ENCODE assay signal across 8 cellular contexts in the genomic region with DNA sequence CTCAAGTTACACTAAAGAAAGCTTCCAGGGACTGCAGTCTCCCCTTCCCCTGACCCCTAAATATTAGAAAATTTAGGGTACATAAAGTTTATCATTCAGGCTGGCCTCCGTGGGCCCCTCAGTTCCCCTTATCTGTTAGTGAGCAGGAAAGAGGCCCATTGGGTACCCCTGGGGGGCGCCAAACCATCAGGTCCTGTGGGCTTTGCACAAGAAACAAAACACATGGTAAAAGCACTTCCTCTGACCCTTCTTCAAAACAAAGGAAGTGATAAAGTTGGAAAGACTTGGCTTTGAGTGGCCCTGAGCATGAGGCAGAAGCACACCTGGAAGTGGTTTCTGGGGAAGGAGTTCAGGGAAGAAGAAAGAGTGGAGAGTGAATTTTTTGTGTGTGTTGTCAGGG.
DNase-seq lines count a peak whose midpoint lies in the region; ATAC-seq and TF ChIP-seq lines count a peak whose summit lies in the region.

No MANE protein-coding gene starts in this region.

- DNase-seq in NCI-H1694 treated with DMSO at 0.1 percent for 48 hours (lab: John Stamatoyannopoulos, UW) (peak; percentile 12), NCI-H1694 (lab: John Stamatoyannopoulos, UW) (no peak), LNCaP clone FGC (ENCODE audit: low read depth) (no peak), left lung (no peak), GOT3 (lab: John Stamatoyannopoulos, UW) (no peak), tibial artery (no peak), OCI-M2 (lab: John Stamatoyannopoulos, UW; ENCODE audit: unreplicated experiment) (no peak)
- DNase-seq in activated naive CD8-positive, alpha-beta T cell treated with anti-CD3 and anti-CD28 coated beads, Interleukin-2, amount 10 ng/mL, durations not matched to agents 7 days and 5 days, result peak; percentile 57

- ATAC-seq in activated naive CD8-positive, alpha-beta T cell treated with anti-CD3 and anti-CD28 coated beads, Interleukin-2, amount 10 ng/mL, durations not matched to agents 7 days and 5 days (ENCODE audit: low read depth), result no peak
- peak; percentile 62 for ATAC-seq in left lung

- H3K27me3 ChIP-seq in left lung, result no peaks in the 10 kb centered on the region
- H3K27me3 ChIP-seq in tibial artery, result no peaks in the 10 kb centered on the region

- no peaks in the 10 kb centered on the region for H3K9me3 ChIP-seq in left lung
- H3K9me3 ChIP-seq in tibial artery, result no peaks in the 10 kb centered on the region

- no peak overlapping the region for H3K27ac Mint-ChIP-seq in activated naive CD8-positive, alpha-beta T cell treated with anti-CD3 and anti-CD28 coated beads, Interleukin-2, amount 10 ng/mL, durations not matched to agents 7 days and 5 days

- no peak overlapping the region for H3K4me3 ChIP-seq in LNCaP clone FGC (ENCODE audit: low read depth, low read length)
- H3K4me3 ChIP-seq in left lung, result no peak overlapping the region
- H3K4me3 ChIP-seq in tibial artery, result no peak overlapping the region

- intact Hi-C loops in left lung (cut with DNase I) (no loop called here), tibial artery (cut with DNase I; ENCODE audit: low total_unique reads) (no loop called here)

- no peaks in the 10 kb centered on the region for H3K36me3 Mint-ChIP-seq in activated naive CD8-positive, alpha-beta T cell treated with anti-CD3 and anti-CD28 coated beads, Interleukin-2, amount 10 ng/mL, durations not matched to agents 7 days and 5 days

- H3K4me3 Mint-ChIP-seq in activated naive CD8-positive, alpha-beta T cell treated with anti-CD3 and anti-CD28 coated beads, Interleukin-2, amount 10 ng/mL, durations not matched to agents 7 days and 5 days, result no peak overlapping the region

- H3K36me3 ChIP-seq in left lung (no peaks in the 10 kb centered on the region), tibial artery (no peaks in the 10 kb centered on the region)

- TF ChIP-seq CTCF in LNCaP clone FGC (IDR thresholded peaks at IDR 0.05; ENCODE audit: control insufficient read depth, extremely low read depth, insufficient read depth) (peak; percentile 35), left lung (IDR thresholded peaks at IDR 0.05) (peak in 1 of 2 donors; percentile 17), tibial artery (IDR thresholded peaks at IDR 0.05) (peak in 1 of 2 experiments; percentile 25)

- POLR2A ChIA-PET in activated naive CD8-positive, alpha-beta T cell treated with anti-CD3 and anti-CD28 coated beads, Interleukin-2, amount 10 ng/mL, durations not matched to agents 7 days and 5 days (lab: Charles Lee), result no interaction called here

- no peaks in the 10 kb centered on the region for H3K9me3 Mint-ChIP-seq in activated naive CD8-positive, alpha-beta T cell treated with anti-CD3 and anti-CD28 coated beads, Interleukin-2, amount 10 ng/mL, durations not matched to agents 7 days and 5 days

- peaks cover 11% of the 10 kb centered on the region for H3K4me1 Mint-ChIP-seq in activated naive CD8-positive, alpha-beta T cell treated with anti-CD3 and anti-CD28 coated beads, Interleukin-2, amount 10 ng/mL, durations not matched to agents 7 days and 5 days

- H3K4me1 ChIP-seq in left lung (peaks cover 0 to 19% of the 10 kb centered on the region in 2 donors), tibial artery (peaks cover 0 to 4% (median 0%) of the 10 kb centered on the region in 4 donors)

- H3K27ac ChIP-seq in left lung, result no peak overlapping the region
- no peak overlapping the region for H3K27ac ChIP-seq in tibial artery

- peaks cover 2% of the 10 kb centered on the region for H3K27me3 Mint-ChIP-seq in activated naive CD8-positive, alpha-beta T cell treated with anti-CD3 and anti-CD28 coated beads, Interleukin-2, amount 10 ng/mL, durations not matched to agents 7 days and 5 days

Comparison
In these comparisons a context has a peak if more than half of its experiments do, and no peak if none do; other contexts are left out.
1. DNase-seq: peak in NCI-H1694 treated with DMSO at 0.1 percent for 48 hours (single experiment) and activated naive CD8-positive, alpha-beta T cell treated with anti-CD3 and anti-CD28 coated beads, Interleukin-2, amount 10 ng/mL, durations not matched to agents 7 days and 5 days (single experiment); none in NCI-H1694 (single experiment), LNCaP clone FGC (single experiment), left lung (0 of 2), GOT3 (single experiment), tibial artery (0 of 2) and OCI-M2 (single experiment).